In genomic region chr1:212956231-212956630, GRCh38 we compare ENCODE assay signal across 1 cellular context.
TF ChIP-seq lines count a peak whose summit lies in the region.

No MANE protein-coding gene starts in this region.

TF ChIP-seq in GM23338, 12 proteins besides CTCF, POLR2A, EP300 and RAD21 (continued from another document):
- TF ChIP-seq ZNF462 (CRISPR knock-in tag; IDR thresholded peaks at IDR 0.05) (no peak), POLR2AphosphoS5 (IDR thresholded peaks at IDR 0.05; ENCODE audit: low read depth) (no peak), EZH2 (IDR thresholded peaks at IDR 0.05; ENCODE audit: low read depth, unreplicated experiment) (no peak), ETS1 (IDR thresholded peaks at IDR 0.05) (no peak), ZNF114 (CRISPR knock-in tag; IDR thresholded peaks at IDR 0.05) (no peak)
TF ChIP-seq in GM23338: peak in this region for 0.
